In genomic region chr1:220347654-220348175, GRCh38 we compare ENCODE assay signal across 16 cellular contexts.
DNase-seq lines count a peak whose midpoint lies in the region; ATAC-seq, FAIRE-seq and TF ChIP-seq lines count a peak whose summit lies in the region.
"Had no signal": no experiment of that assay in that cellular context is flagged by ENCODE, and none has a peak within 500 bp of the region (broad histone marks: within the 10 kb centered on the region; RNA-seq: fewer than 3 reads in every experiment).

No MANE protein-coding gene starts in this region.

- DNase-seq in MCF 10A (ENCODE audit: unreplicated experiment) (peak; percentile 84), mammary epithelial cell (no peak), NCI-H2171 (lab: John Stamatoyannopoulos, UW) (peak; percentile 23), SK-N-MC (ENCODE audit: low read depth, low spot score) (peak; percentile 30), GM12892 (ENCODE audit: insufficient read length) (no peak)
- DNase-seq in CD4-positive, alpha-beta T cell, result no peak
- no peak for DNase-seq in activated naive CD8-positive, alpha-beta T cell treated with anti-CD3 and anti-CD28 coated beads for 36 hours
- DNase-seq: AML-193, DND-41, GF-D8, Karpas-422, NCI-H1436, NCI-H2081 treated with DMSO at 0.1 percent for 48 hours had no signal

- no peak for FAIRE-seq in GM12892 (lab: Jason Lieb, UNC)
- FAIRE-seq: A549 had no signal

- H3K9ac ChIP-seq in mammary epithelial cell (ENCODE audit: insufficient read depth, low read length), result no peak overlapping the region
- no peak overlapping the region for H3K9ac ChIP-seq in SK-N-MC (ENCODE audit: insufficient read length)

- intact Hi-C loops in MCF 10A (cut with micrococcal nuclease), result no loop called here
- intact Hi-C loops in mammary epithelial cell (cut with micrococcal nuclease), result no loop called here
- intact Hi-C loops in CD4-positive, alpha-beta T cell (cut with DNase I, micrococcal nuclease), result no loop called here

- H3K27me3 ChIP-seq in mammary epithelial cell (ENCODE audit: insufficient read depth, low read length), result no peaks in the 10 kb centered on the region
- peaks cover 3% of the 10 kb centered on the region for H3K27me3 ChIP-seq in CD4-positive, alpha-beta T cell (ENCODE audit: control insufficient read depth, insufficient read depth, low read length)

- H3K27me3 Mint-ChIP-seq in MCF 10A (ENCODE audit: insufficient read depth, unreplicated experiment), result no peaks in the 10 kb centered on the region
- peaks cover 7% of the 10 kb centered on the region for H3K27me3 Mint-ChIP-seq in CD4-positive, alpha-beta T cell
- H3K27me3 Mint-ChIP-seq in activated naive CD8-positive, alpha-beta T cell treated with anti-CD3 and anti-CD28 coated beads for 36 hours, result peaks cover 17% of the 10 kb centered on the region

- H3K36me3 ChIP-seq in mammary epithelial cell (ENCODE audit: insufficient read depth, low read length) (no peaks in the 10 kb centered on the region), SK-N-MC (ENCODE audit: insufficient read depth, low read length) (no peaks in the 10 kb centered on the region)

- no TSS peak for BruUV-seq in MCF 10A (replicated peaks; lab: Mats Ljungman, UMichigan)
- BruUV-seq in mammary epithelial cell (replicated peaks; lab: Mats Ljungman, UMichigan), result no TSS peak

- no peaks in the 10 kb centered on the region for H3K79me2 ChIP-seq in mammary epithelial cell (ENCODE audit: insufficient read depth, low read length)

- no peak overlapping the region for H3K27ac Mint-ChIP-seq in MCF 10A (ENCODE audit: low read depth, unreplicated experiment)
- H3K27ac Mint-ChIP-seq in CD4-positive, alpha-beta T cell, result no peak overlapping the region
- H3K27ac Mint-ChIP-seq in activated naive CD8-positive, alpha-beta T cell treated with anti-CD3 and anti-CD28 coated beads for 36 hours, result no peak overlapping the region
- H3K27ac Mint-ChIP-seq: T-helper 1 cell treated with Interleukin-12 subunit alpha and Interleukin-12 subunit beta and Interleukin-4 antibody, amounts not matched to agents 30 μg/mL and 1 μg/mL, for 36 hours had no signal

- no peak overlapping the region for H2AFZ ChIP-seq in mammary epithelial cell (ENCODE audit: low read depth, low read length)

- no peak overlapping the region for H3K4me2 ChIP-seq in mammary epithelial cell (ENCODE audit: insufficient read depth, low read depth, low read length)
- H3K4me2 ChIP-seq: A549 had no signal

- H3K9me3 ChIP-seq in mammary epithelial cell (replicated peaks; ENCODE audit: insufficient read depth, low read length) (no peaks in the 10 kb centered on the region), SK-N-MC (ENCODE audit: low read depth, low read length) (no peaks in the 10 kb centered on the region)
- H3K9me3 ChIP-seq in CD4-positive, alpha-beta T cell (ENCODE audit: control insufficient read depth, low read length), result no peaks in the 10 kb centered on the region
- H3K9me3 ChIP-seq: A549 had no signal

- no peak overlapping the region for H3K4me3 Mint-ChIP-seq in MCF 10A (ENCODE audit: unreplicated experiment)
- no peak overlapping the region for H3K4me3 Mint-ChIP-seq in CD4-positive, alpha-beta T cell
- H3K4me3 Mint-ChIP-seq in activated naive CD8-positive, alpha-beta T cell treated with anti-CD3 and anti-CD28 coated beads for 36 hours, result no peak overlapping the region
- H3K4me3 Mint-ChIP-seq: T-helper 1 cell treated with Interleukin-12 subunit alpha and Interleukin-12 subunit beta and Interleukin-4 antibody, amounts not matched to agents 30 μg/mL and 1 μg/mL, for 36 hours had no signal

- CTCF ChIA-PET in MCF 10A (lab: Yijun Ruan, JAX), result interaction anchor here (0.6 to 0.9 kb wide), 4 partner anchors 9 to 441 kb away, joined by 3 to 4 read pairs (median 3); no protein-coding TSS in a partner anchor
- CTCF ChIA-PET in mammary epithelial cell (lab: Charles Lee; ENCODE audit: low non-redundant PET), result no interaction called here
- CTCF ChIA-PET in CD4-positive, alpha-beta T cell (lab: Charles Lee), result no interaction called here

- H3K27ac ChIP-seq in mammary epithelial cell (ENCODE audit: insufficient read depth, low read depth, low read length) (no peak overlapping the region), SK-N-MC (no peak overlapping the region)
- no peak overlapping the region for H3K27ac ChIP-seq in CD4-positive, alpha-beta T cell (ENCODE audit: low read depth, low read length)
- H3K27ac ChIP-seq: A549 had no signal

- ATAC-seq in CD4-positive, alpha-beta T cell (ENCODE audit: poor library complexity), result no peak
- ATAC-seq: A549, SK-N-SH treated with all-trans-retinoic acid at 6 μM for 48 hours had no signal

- no peaks in the 10 kb centered on the region for H3K9me3 Mint-ChIP-seq in MCF 10A (ENCODE audit: unreplicated experiment)
- H3K9me3 Mint-ChIP-seq in CD4-positive, alpha-beta T cell, result no peaks in the 10 kb centered on the region
- H3K9me3 Mint-ChIP-seq in activated naive CD8-positive, alpha-beta T cell treated with anti-CD3 and anti-CD28 coated beads for 36 hours, result no peaks in the 10 kb centered on the region
- H3K9me3 Mint-ChIP-seq: T-helper 1 cell treated with Interleukin-12 subunit alpha and Interleukin-12 subunit beta and Interleukin-4 antibody, amounts not matched to agents 30 μg/mL and 1 μg/mL, for 36 hours had no signal

- WGBS in mammary epithelial cell (ENCODE audit: low coverage, missing lambda C conversion rate), result 75% methylated on average over 7 of the region's 8 CpGs

- peaks cover 2% of the 10 kb centered on the region for H3K4me1 ChIP-seq in mammary epithelial cell (ENCODE audit: insufficient read depth, low read length)
- H3K4me1 ChIP-seq: A549 had no signal

- H3K4me3 ChIP-seq in mammary epithelial cell (replicated peaks in 1 of 3; ENCODE audit: insufficient read depth in 1 of 3, low read depth in 2 of 3, low read length in 3 of 3) (no peak overlapping the region), SK-N-MC (peak overlapping the region; percentile 44)
- H3K4me3 ChIP-seq: A549 had no signal

- POLR2A ChIA-PET in MCF 10A (lab: Yijun Ruan, JAX), result interaction anchor here (0.7 to 3.5 kb wide), 4 partner anchors 11 to 48 kb away, joined by 3 to 16 read pairs (median 4); no protein-coding TSS in a partner anchor
- POLR2A ChIA-PET in CD4-positive, alpha-beta T cell (lab: Charles Lee), result no interaction called here

- H4K20me1 ChIP-seq in mammary epithelial cell (ENCODE audit: insufficient read depth, low read length), result no peaks in the 10 kb centered on the region

- peaks cover 7% of the 10 kb centered on the region for H3K36me3 Mint-ChIP-seq in MCF 10A (ENCODE audit: insufficient read depth, unreplicated experiment)
- no peaks in the 10 kb centered on the region for H3K36me3 Mint-ChIP-seq in CD4-positive, alpha-beta T cell (ENCODE audit: low read depth)
- H3K36me3 Mint-ChIP-seq in activated naive CD8-positive, alpha-beta T cell treated with anti-CD3 and anti-CD28 coated beads for 36 hours, result no peaks in the 10 kb centered on the region

- in situ Hi-C loops in mammary epithelial cell (cut with MboI; ENCODE audit: low sequenced_read_pairs in 2 of 2), result no loop called here

- no peak for TF ChIP-seq POLR2A in GM12892 (IDR thresholded peaks at IDR 0.05; ENCODE audit: low read depth, low read length)

- peaks cover 21% of the 10 kb centered on the region for H3K4me1 Mint-ChIP-seq in MCF 10A (ENCODE audit: insufficient read depth, unreplicated experiment)
- H3K4me1 Mint-ChIP-seq in CD4-positive, alpha-beta T cell (ENCODE audit: low read depth), result no peaks in the 10 kb centered on the region
- no peaks in the 10 kb centered on the region for H3K4me1 Mint-ChIP-seq in activated naive CD8-positive, alpha-beta T cell treated with anti-CD3 and anti-CD28 coated beads for 36 hours

- TF ChIP-seq CTCF in MCF 10A (IDR thresholded peaks at IDR 0.05; ENCODE audit: unreplicated experiment) (no peak), mammary epithelial cell (conservative IDR thresholded peaks at IDR 0.05 in 1 of 2, IDR thresholded peaks at IDR 0.05 in 1 of 2; ENCODE audit: extremely low read depth in 1 of 2, insufficient read depth in 1 of 2, low read depth in 1 of 2, low read length in 2 of 2) (no peak)
- TF ChIP-seq CTCF in CD4-positive, alpha-beta T cell (IDR thresholded peaks at IDR 0.05), result no peak

- dilution Hi-C loops in mammary epithelial cell (cut with HindIII; ENCODE audit: low sequenced_read_pairs), result no loop called here

Comparison
In these comparisons a context has a peak if more than half of its experiments do, and no peak if none do; other contexts are left out.
1. DNase-seq: peak in MCF 10A (single experiment), NCI-H2171 (single experiment) and SK-N-MC (single experiment); none in mammary epithelial cell (single experiment), CD4-positive, alpha-beta T cell (0 of 10), activated naive CD8-positive, alpha-beta T cell treated with anti-CD3 and anti-CD28 coated beads for 36 hours (single experiment) and GM12892 (single experiment).